In genomic region chr9:125949247-125949646, GRCh38 we compare ENCODE assay signal across 25 cellular contexts.
DNase-seq lines count a peak whose midpoint lies in the region; ATAC-seq, FAIRE-seq and TF ChIP-seq lines count a peak whose summit lies in the region.
"Had no signal": no experiment of that assay in that cellular context is flagged by ENCODE, and none has a peak within 500 bp of the region (broad histone marks: within the 10 kb centered on the region; RNA-seq: fewer than 3 reads in every experiment).

No MANE protein-coding gene starts in this region.

- FAIRE-seq in H54 (lab: Jason Lieb, UNC): peak; percentile 78
- FAIRE-seq: endothelial cell of umbilical vein, pancreas had no signal

- TF ChIP-seq POLR2A in H54 (IDR thresholded peaks at IDR 0.05; ENCODE audit: low read depth, low read length): no peak

- H3K27ac ChIP-seq in colonic mucosa: no peak overlapping the region
- no peak overlapping the region for H3K27ac ChIP-seq in OCI-LY7 (ENCODE audit: low read depth, low read length, poor library complexity, severe bottlenecking)
- H3K27ac ChIP-seq: body of pancreas, pancreas had no signal

- H3K27me3 ChIP-seq in colonic mucosa: no peaks in the 10 kb centered on the region
- H3K27me3 ChIP-seq: body of pancreas, pancreas had no signal

- intact Hi-C loops in colonic mucosa (cut with DNase I): no loop called here
- intact Hi-C loops in OCI-LY7 (cut with micrococcal nuclease; ENCODE audit: unreplicated experiment): no loop called here

- H3K9ac ChIP-seq in colonic mucosa (ENCODE audit: low read depth in 2 of 2, low read length in 2 of 2): no peak overlapping the region

- peaks cover 4% of the 10 kb centered on the region; the same call in 1 of the 2 replicates for H3K9me2 ChIP-seq in OCI-LY7 (ENCODE audit: insufficient read depth, low read length)

- H3K4me2 ChIP-seq in OCI-LY7 (ENCODE audit: low read length): no peak overlapping the region

- no peak overlapping the region for H3K4me3 ChIP-seq in colonic mucosa
- no peak overlapping the region for H3K4me3 ChIP-seq in retinal pigment epithelial cell (ENCODE audit: low read length)
- H3K4me3 ChIP-seq in OCI-LY7 (ENCODE audit: low read depth, low read length, poor library complexity, severe bottlenecking): no peak overlapping the region
- H3K4me3 ChIP-seq: body of pancreas, pancreas had no signal

- H2AFZ ChIP-seq in OCI-LY7 (ENCODE audit: low read length): no peak overlapping the region

- no TSS peak for BruUV-seq in OCI-LY7 (replicated peaks; lab: Mats Ljungman, UMichigan)

- no peak for TF ChIP-seq CTCF in colonic mucosa (IDR thresholded peaks at IDR 0.05)
- no peak for TF ChIP-seq CTCF in retinal pigment epithelial cell (conservative IDR thresholded peaks at IDR 0.05; ENCODE audit: low read depth, low read length)
- TF ChIP-seq CTCF in OCI-LY7 (conservative IDR thresholded peaks at IDR 0.05; ENCODE audit: low read length): no peak

- H3K9me3 ChIP-seq in colonic mucosa (no peaks in the 10 kb centered on the region), OCI-LY7 (ENCODE audit: low read length) (peaks cover 15% of the 10 kb centered on the region; the same call in 1 of the 2 replicates)
- H3K9me3 ChIP-seq: pancreas had no signal

- POLR2A ChIA-PET in OCI-LY7 (lab: Charles Lee): no interaction called here

- ATAC-seq in GM21723 (IDR thresholded peaks at IDR 0.05; ENCODE audit: unreplicated experiment) (no peak), HG03460 (IDR thresholded peaks at IDR 0.05; ENCODE audit: unreplicated experiment) (no peak)
- ATAC-seq: activated naive CD8-positive, alpha-beta T cell treated with anti-CD3 and anti-CD28 coated beads, Interleukin-2, amount 50 U/mL, for 24 hours; body of pancreas; pancreas; sciatic nerve; stimulated activated memory B cell treated with anti-CD40 and anti-IgM and Interleukin-4, amounts not matched to agents 10 μg/mL and 1 μg/mL and 100 μg/mL, for 72 hours had no signal

- CTCF ChIA-PET in OCI-LY7 (lab: Charles Lee; ENCODE audit: unreplicated experiment): no interaction called here

- DNase-seq in H54 (ENCODE audit: insufficient read length, low spot score): peak; percentile 40
- DNase-seq in NCI-H226: peak; percentile 64
- peak; percentile 39 for DNase-seq in colonic mucosa
- DNase-seq in retinal pigment epithelial cell (ENCODE audit: low read depth): peak; percentile 34
- DNase-seq in OCI-LY7 (ENCODE audit: low spot score): no peak
- DNase-seq: activated CD4-positive, alpha-beta T cell treated with anti-CD3 and anti-CD28 coated beads, Interleukin-2, amount 10 ng/mL, durations not matched to agents 7 days and 5 days; activated gamma-delta T cell; activated naive CD8-positive, alpha-beta T cell treated with anti-CD3 and anti-CD28 coated beads, Interleukin-2, amount 50 U/mL, for 24 hours; activated T-cell treated with anti-CD3 and anti-CD28 coated beads, Interleukin-2, amount 50 U/mL, for 24 hours; body of pancreas; Calu3; glutamatergic neuron; IMR-90; NCI-H1417; NCI-H2081; pancreas; SHP77; stimulated activated CD4-positive, alpha-beta T cell treated with anti-CD3 and anti-CD28 coated beads, Interleukin-4, amount 100 ng/mL, for 4 hours; SW 1271; T1000 had no signal

- H3K79me2 ChIP-seq in OCI-LY7 (ENCODE audit: insufficient read depth, low read depth, low read length): no peaks in the 10 kb centered on the region

- no peaks in the 10 kb centered on the region for H3K4me1 ChIP-seq in colonic mucosa
- no peaks in the 10 kb centered on the region for H3K4me1 ChIP-seq in OCI-LY7 (ENCODE audit: insufficient read depth, low read length, poor library complexity, severe bottlenecking)
- H3K4me1 ChIP-seq: body of pancreas, pancreas had no signal

- no peaks in the 10 kb centered on the region for H3K36me3 ChIP-seq in colonic mucosa
- no peaks in the 10 kb centered on the region for H3K36me3 ChIP-seq in OCI-LY7 (ENCODE audit: insufficient read depth, low read length)
- H3K36me3 ChIP-seq: pancreas had no signal

- no peaks in the 10 kb centered on the region for H4K20me1 ChIP-seq in OCI-LY7 (ENCODE audit: insufficient read depth, low read length)
